Comparison of ENCODE assay signal across 17 cellular contexts in the genomic region with DNA sequence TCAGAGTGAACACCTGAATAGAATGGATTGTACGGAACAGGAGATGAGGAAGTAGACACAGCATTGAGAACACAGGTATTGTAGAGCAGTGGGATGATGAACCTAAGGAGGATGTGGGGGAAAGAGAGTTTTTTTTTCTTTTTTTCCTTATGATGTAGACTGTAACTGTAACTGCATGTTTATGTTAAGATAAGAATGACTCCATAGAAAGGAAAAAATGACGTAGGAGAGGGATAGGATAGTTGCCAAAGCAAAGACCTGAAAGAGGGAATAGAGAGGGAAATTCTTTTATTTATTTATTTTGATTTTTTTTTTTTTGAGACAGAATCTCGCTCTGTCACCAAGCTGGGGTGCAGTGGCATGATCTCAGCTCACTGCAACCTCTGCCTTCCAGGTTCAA. TPM values are rescaled to one million over a fixed set of nuclear protein-coding genes. Genes with fewer than 3 reads are reported as not detected.
DNase-seq lines count a peak whose midpoint lies in the region; ATAC-seq, FAIRE-seq and TF ChIP-seq lines count a peak whose summit lies in the region.
"Had no signal": no experiment of that assay in that cellular context is flagged by ENCODE, and none has a peak within 500 bp of the region (broad histone marks: within the 10 kb centered on the region; RNA-seq: fewer than 3 reads in every experiment).

No MANE protein-coding gene starts in this region.

- H3K4me1 ChIP-seq in HEK293 (ENCODE audit: control insufficient read depth, insufficient read depth, low read length) (no peaks in the 10 kb centered on the region), endothelial cell of umbilical vein (ENCODE audit: control insufficient read depth, extremely low read depth, insufficient read depth, low read length) (peaks cover 15% of the 10 kb centered on the region)
- H3K4me1 ChIP-seq: BLaER1 had no signal

- H3K27me3 ChIP-seq in endothelial cell of umbilical vein (ENCODE audit: control insufficient read depth in 2 of 2, insufficient read depth in 2 of 2, low read length in 2 of 2): no peaks in the 10 kb centered on the region
- H3K27me3 ChIP-seq: BLaER1 had no signal

- POLR2A ChIA-PET in HEK293 (lab: Yijun Ruan, JAX): no interaction called here
- POLR2A ChIA-PET in WTC11 (lab: Charles Lee): interaction anchor here (1.1 kb wide), 1 partner anchor 36 kb away, joined by 3 read pairs; no protein-coding TSS in a partner anchor
- POLR2A ChIA-PET in endothelial cell of umbilical vein (lab: Charles Lee): no interaction called here

- TF ChIP-seq POLR2A in endothelial cell of umbilical vein (IDR thresholded peaks at IDR 0.05; ENCODE audit: low read depth, low read length): no peak

- H2AFZ ChIP-seq in endothelial cell of umbilical vein (ENCODE audit: low read depth, low read length): no peak overlapping the region

- DNase-seq in WTC11 (ENCODE audit: low spot score): no peak
- peak; percentile 57 for DNase-seq in endothelial cell of umbilical vein (ENCODE audit: low read depth, low spot score)
- DNase-seq in HuH-7 (ENCODE audit: low spot score): no peak
- DNase-seq in CD1c-positive myeloid dendritic cell (ENCODE audit: extremely low spot score): no peak
- DNase-seq in posterior vena cava (ENCODE audit: low spot score): no peak
- no peak for DNase-seq in A172 (ENCODE audit: low spot score)
- DNase-seq: Calu3; CD8-positive, alpha-beta T cell; DMS79 treated with DMSO at 0.1 percent for 48 hours; GF-D8; HCEC 1CT; HFFc6 had no signal

- TF ChIP-seq CTCF in HEK293 (tag by site-specific recombination; IDR thresholded peaks at IDR 0.05) (no peak), WTC11 (IDR thresholded peaks at IDR 0.05) (no peak), endothelial cell of umbilical vein (IDR thresholded peaks at IDR 0.05; ENCODE audit: extremely low read depth in 1 of 2, insufficient read depth in 1 of 2, low read depth in 1 of 2, low read length in 2 of 2) (no peak)

- no TSS peak for BruUV-seq in endothelial cell of umbilical vein (replicated peaks; lab: Mats Ljungman, UMichigan)

- no peaks in the 10 kb centered on the region for H3K36me3 Mint-ChIP-seq in WTC11

- ATAC-seq in WTC11: no peak
- ATAC-seq: CD8-positive, alpha-beta T cell had no signal

- no peaks in the 10 kb centered on the region for H3K27me3 Mint-ChIP-seq in WTC11 (ENCODE audit: low read depth)

- H4K20me1 ChIP-seq in endothelial cell of umbilical vein (replicated peaks; ENCODE audit: control insufficient read depth, extremely low read depth, insufficient read depth, low read length): no peaks in the 10 kb centered on the region
- H4K20me1 ChIP-seq: BLaER1 had no signal

- H3K4me3 Mint-ChIP-seq in WTC11: no peak overlapping the region
- H3K4me3 Mint-ChIP-seq: CD14-positive monocyte; CD8-positive, alpha-beta T cell; HFFc6 had no signal

- CTCF ChIA-PET in HEK293 (lab: Yijun Ruan, JAX) (no interaction called here), WTC11 (lab: Charles Lee) (no interaction called here), endothelial cell of umbilical vein (lab: Charles Lee) (interaction anchor here (1.3 to 3.5 kb wide), 2 partner anchors 38 to 92 kb away, joined by 3 to 10 read pairs; no protein-coding TSS in a partner anchor)

- H3K9ac ChIP-seq in endothelial cell of umbilical vein (replicated peaks; ENCODE audit: extremely low read depth, insufficient read depth, low read length): no peak overlapping the region
- H3K9ac ChIP-seq: BLaER1 had no signal

- peak overlapping the region; percentile 77 for H3K27ac Mint-ChIP-seq in WTC11
- H3K27ac Mint-ChIP-seq: CD14-positive monocyte; CD8-positive, alpha-beta T cell; HFFc6 had no signal

- FAIRE-seq in endothelial cell of umbilical vein (lab: Jason Lieb, UNC): no peak
- FAIRE-seq: H54, HTR-8/SVneo had no signal

- H3K9me3 Mint-ChIP-seq in WTC11: no peaks in the 10 kb centered on the region
- H3K9me3 Mint-ChIP-seq: CD14-positive monocyte; CD8-positive, alpha-beta T cell; HFFc6 had no signal

- dilution Hi-C loops in endothelial cell of umbilical vein (cut with MboI; ENCODE audit: extremely low pct_ligation_motif_present, low sequenced_read_pairs): no loop called here

- intact Hi-C loops in endothelial cell of umbilical vein (cut with micrococcal nuclease): no loop called here
- intact Hi-C loops in posterior vena cava (cut with DNase I): no loop called here

- H3K4me2 ChIP-seq in endothelial cell of umbilical vein (ENCODE audit: insufficient read depth, low read length): no peak overlapping the region
- H3K4me2 ChIP-seq: BLaER1 had no signal

- H3K79me2 ChIP-seq in endothelial cell of umbilical vein (ENCODE audit: control insufficient read depth, insufficient read depth, low read length): no peaks in the 10 kb centered on the region

- H3K9me1 ChIP-seq in endothelial cell of umbilical vein (replicated peaks; ENCODE audit: control insufficient read depth, extremely low read depth, insufficient read depth, low read length): no peaks in the 10 kb centered on the region

- H3K27ac ChIP-seq in HEK293 (ENCODE audit: extremely low read depth, low read depth, low read length) (no peak overlapping the region), endothelial cell of umbilical vein (ENCODE audit: insufficient read depth, low read depth, low read length) (no peak overlapping the region)
- H3K27ac ChIP-seq: BLaER1 had no signal

- H3K9me3 ChIP-seq in HEK293 (ENCODE audit: control insufficient read depth, insufficient read depth, low read depth, low read length): no peaks in the 10 kb centered on the region
- H3K9me3 ChIP-seq in endothelial cell of umbilical vein (replicated peaks; ENCODE audit: control insufficient read depth, insufficient read depth, low read length): no peaks in the 10 kb centered on the region
- H3K9me3 ChIP-seq: BLaER1 had no signal

- H3K36me3 ChIP-seq in HEK293 (ENCODE audit: control insufficient read depth in 2 of 2, insufficient read depth in 1 of 2, low read length in 2 of 2) (peaks cover 0 to 9% of the 10 kb centered on the region in 2 experiments; a peak in 1 of 3 replicates), endothelial cell of umbilical vein (ENCODE audit: control insufficient read depth in 2 of 2, extremely low read depth in 1 of 2, insufficient read depth in 2 of 2, low read length in 2 of 2) (no peaks in the 10 kb centered on the region)

- H3K4me3 ChIP-seq in HEK293 (ENCODE audit: low read depth, low read length): no peak overlapping the region
- H3K4me3 ChIP-seq in endothelial cell of umbilical vein (replicated peaks in 1 of 3; ENCODE audit: insufficient read depth in 1 of 3, low read depth in 1 of 3, low read length in 3 of 3): no peak overlapping the region
- H3K4me3 ChIP-seq: BLaER1 had no signal

- H3K4me1 Mint-ChIP-seq in WTC11: peaks cover 52% of the 10 kb centered on the region
- H3K4me1 Mint-ChIP-seq: CD14-positive monocyte had no signal

TF ChIP-seq in WTC11, 78 proteins besides CTCF, POLR2A, EP300 and RAD21:
- TF ChIP-seq PRRX2 (CRISPR knock-in tag; IDR thresholded peaks at IDR 0.05): no peak

TF ChIP-seq in endothelial cell of umbilical vein, 7 proteins besides CTCF, POLR2A, EP300 and RAD21:
- no peak for TF ChIP-seq MYC (IDR thresholded peaks at IDR 0.05; ENCODE audit: low read depth, low read length)
- no peak for TF ChIP-seq FOS (IDR thresholded peaks at IDR 0.05; ENCODE audit: borderline replicate concordance, insufficient read depth, low read length)
- no peak for TF ChIP-seq EZH2 (IDR thresholded peaks at IDR 0.05; ENCODE audit: borderline replicate concordance, low read depth, low read length, severe bottlenecking)
- no peak for TF ChIP-seq GATA2 (IDR thresholded peaks at IDR 0.05; ENCODE audit: insufficient read depth, insufficient read length, low read depth, low read length)
- no peak for TF ChIP-seq POLR2AphosphoS5 (IDR thresholded peaks at IDR 0.05; ENCODE audit: insufficient read depth, low read depth, low read length)
- TF ChIP-seq JUN (IDR thresholded peaks at IDR 0.05; ENCODE audit: borderline replicate concordance, insufficient read depth, insufficient read length, low read depth): no peak
- TF ChIP-seq, protein P1, sequence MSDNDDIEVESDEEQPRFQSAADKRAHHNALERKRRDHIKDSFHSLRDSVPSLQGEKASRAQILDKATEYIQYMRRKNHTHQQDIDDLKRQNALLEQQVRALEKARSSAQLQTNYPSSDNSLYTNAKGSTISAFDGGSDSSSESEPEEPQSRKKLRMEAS (IDR thresholded peaks at IDR 0.05; ENCODE audit: insufficient read depth, insufficient read length): no peak

RNA-seq across cellular contexts. Expression of a gene that starts 33.2 kb away (rescaled TPM):
- total RNA-seq in WTC11 (2021): 22.0 to 27.5 TPM (median 25.0 TPM) in 3 replicates
- 24.6 and 28.8 TPM in 2 replicates for total RNA-seq in endothelial cell of umbilical vein
- 14.0 and 14.6 TPM in 2 replicates for polyA plus RNA-seq in endothelial cell of umbilical vein
- 7.7 and 8.3 TPM in 2 replicates for polyA plus RNA-seq in endothelial cell of umbilical vein (2011; cell fraction: cytosol; rRNA removed)
- polyA plus RNA-seq in endothelial cell of umbilical vein (2011; cell fraction: nucleus; rRNA removed): 17.3 and 20.7 TPM in 2 replicates
- 9.5 and 14.2 TPM in 2 replicates for polyA plus RNA-seq in endothelial cell of umbilical vein (2012)
- 21.7 and 27.9 TPM in 2 replicates for polyA minus RNA-seq in endothelial cell of umbilical vein
- polyA minus RNA-seq in endothelial cell of umbilical vein (2011; cell fraction: cytosol; rRNA and poly(A)+ RNA removed): not detected
- polyA minus RNA-seq in endothelial cell of umbilical vein (2011; cell fraction: nucleus; rRNA and poly(A)+ RNA removed): 19.2 and 31.2 TPM in 2 replicates
- 10 to 100 TPM; 20.9 to 21.2 TPM for total RNA-seq in posterior vena cava
- 12.8 and 15.0 TPM in 2 replicates for total RNA-seq in A172 (2014; rRNA removed; shearing (Covaris generic))
